ENCODE assay signal across 24 cellular contexts in the genomic region with DNA sequence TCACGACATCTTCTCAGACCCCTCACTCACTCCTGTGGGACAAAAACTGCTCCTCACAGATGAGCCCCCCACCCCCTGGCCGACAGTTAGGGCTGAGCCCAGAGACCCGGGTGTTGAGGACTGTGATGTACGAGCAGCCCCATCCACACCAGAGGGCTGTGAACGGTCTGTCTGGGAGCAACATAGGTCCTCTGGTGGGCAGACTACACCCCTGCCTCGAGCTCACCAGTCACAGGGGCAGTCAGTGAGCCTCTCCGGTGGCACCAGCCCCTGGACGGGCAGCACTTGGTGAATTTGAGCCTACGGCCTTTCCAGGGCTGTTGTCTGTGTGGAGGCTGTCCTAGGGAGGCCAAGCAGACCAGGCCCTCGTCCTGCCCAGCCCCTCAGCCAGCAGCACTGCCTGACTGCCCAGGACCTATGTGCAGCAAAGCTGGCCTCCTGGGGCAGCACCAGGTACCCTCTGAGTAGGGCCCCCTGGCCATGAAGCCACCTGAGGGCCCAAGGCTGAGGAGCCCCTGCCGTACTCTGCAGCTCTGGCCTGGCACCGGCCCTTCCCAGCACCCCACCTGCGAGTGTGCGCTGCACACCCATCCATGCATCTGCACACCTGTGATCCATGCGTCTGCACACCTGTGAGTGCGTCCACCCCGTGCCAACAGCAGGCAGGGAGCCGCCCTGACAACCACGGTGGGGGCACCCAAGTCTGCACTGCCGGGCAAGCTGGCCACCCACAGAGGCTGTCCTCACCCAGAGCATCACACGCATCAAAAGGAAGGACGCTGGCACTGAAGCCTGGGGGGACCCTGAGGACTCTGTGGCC.
"Had no signal": no experiment of that assay in that cellular context is flagged by ENCODE, and none has a peak within 500 bp of the region (broad histone marks: within the 10 kb centered on the region; RNA-seq: fewer than 3 reads in every experiment).

No MANE protein-coding gene starts in this region.

- DNase-seq: activated CD4-positive, alpha-beta T cell treated with anti-CD3 and anti-CD28 coated beads for 36 hours; activated CD4-positive, alpha-beta T cell treated with anti-CD3 and anti-CD28 coated beads, Interleukin-2, amount 50 U/mL, for 48 hours; activated CD4-positive, CD25-positive, alpha-beta regulatory T cell; activated CD8-positive, alpha-beta memory T cell treated with anti-CD3 and anti-CD28 coated beads for 24 hours; activated effector memory CD4-positive, alpha-beta T cell treated with Interleukin-2 at 50 U/mL for 16 hours; activated naive CD4-positive, alpha-beta T cell treated with anti-CD3 and anti-CD28 coated beads for 36 hours; activated naive CD8-positive, alpha-beta T cell treated with anti-CD3 and anti-CD28 coated beads, Interleukin-2, amount 10 ng/mL, durations not matched to agents 7 days and 5 days; brain microvascular endothelial cell; cortex of kidney; effector memory CD8-positive, alpha-beta T cell; erythroblast; gastrocnemius medialis; islet precursor cell; left colon; mesendoderm; natural killer cell; stimulated activated CD4-positive, alpha-beta T cell treated with anti-CD3 and anti-CD28 coated beads, Interleukin-2, amount 100 ng/mL, for 48 hours; stimulated activated naive CD8-positive, alpha-beta T cell treated with anti-CD3 and anti-CD28 coated beads, Interleukin-15, Interleukin-2, amounts not matched to agents 100 U/mL and 50 U/mL, for 24 hours; trophoblast cell; uterus had no signal

- H3K9me3 Mint-ChIP-seq: activated naive CD4-positive, alpha-beta T cell treated with anti-CD3 and anti-CD28 coated beads for 36 hours; activated naive CD8-positive, alpha-beta T cell treated with anti-CD3 and anti-CD28 coated beads, Interleukin-2, amount 10 ng/mL, durations not matched to agents 7 days and 5 days; effector memory CD8-positive, alpha-beta T cell; natural killer cell had no signal

- H3K36me3 Mint-ChIP-seq: activated naive CD8-positive, alpha-beta T cell treated with anti-CD3 and anti-CD28 coated beads, Interleukin-2, amount 10 ng/mL, durations not matched to agents 7 days and 5 days; natural killer cell had no signal

- H3K79me2 ChIP-seq: hepatocyte had no signal

- H3K27ac Mint-ChIP-seq: activated CD4-positive, alpha-beta T cell treated with anti-CD3 and anti-CD28 coated beads for 36 hours; activated naive CD4-positive, alpha-beta T cell treated with anti-CD3 and anti-CD28 coated beads for 36 hours; activated naive CD8-positive, alpha-beta T cell treated with anti-CD3 and anti-CD28 coated beads, Interleukin-2, amount 10 ng/mL, durations not matched to agents 7 days and 5 days; effector memory CD8-positive, alpha-beta T cell; natural killer cell had no signal

- ATAC-seq: activated CD4-positive, alpha-beta T cell treated with anti-CD3 and anti-CD28 coated beads for 36 hours; effector memory CD8-positive, alpha-beta T cell; gastrocnemius medialis; left colon; natural killer cell; right cardiac atrium; stimulated activated naive CD8-positive, alpha-beta T cell treated with anti-CD3 and anti-CD28 coated beads, Interleukin-15, Interleukin-2, amounts not matched to agents 100 U/mL and 50 U/mL, for 24 hours had no signal

- H3K4me3 Mint-ChIP-seq: activated CD4-positive, alpha-beta T cell treated with anti-CD3 and anti-CD28 coated beads for 36 hours; activated naive CD4-positive, alpha-beta T cell treated with anti-CD3 and anti-CD28 coated beads for 36 hours; activated naive CD8-positive, alpha-beta T cell treated with anti-CD3 and anti-CD28 coated beads, Interleukin-2, amount 10 ng/mL, durations not matched to agents 7 days and 5 days; effector memory CD8-positive, alpha-beta T cell; natural killer cell had no signal

- H3K27ac ChIP-seq: brain microvascular endothelial cell, gastrocnemius medialis, hepatocyte, neutrophil, thoracic aorta, uterus had no signal

- H3K36me3 ChIP-seq: brain microvascular endothelial cell, gastrocnemius medialis, neutrophil, thoracic aorta, uterus had no signal

- H3K4me2 ChIP-seq: hepatocyte had no signal

- H3K4me1 ChIP-seq: gastrocnemius medialis, uterus had no signal

- H3K4me1 Mint-ChIP-seq: activated naive CD8-positive, alpha-beta T cell treated with anti-CD3 and anti-CD28 coated beads, Interleukin-2, amount 10 ng/mL, durations not matched to agents 7 days and 5 days had no signal

- H3K4me3 ChIP-seq: gastrocnemius medialis, hepatocyte, thoracic aorta, uterus had no signal

- H3K9me3 ChIP-seq: gastrocnemius medialis, neutrophil, thoracic aorta, uterus had no signal

- H2AFZ ChIP-seq: hepatocyte had no signal
